In genomic region chr6:111481836-111482235, GRCh38 we compare ENCODE assay signal across 8 cellular contexts. TPM values are rescaled to one million over a fixed set of nuclear protein-coding genes. Genes with fewer than 3 reads are reported as not detected.
DNase-seq lines count a peak whose midpoint lies in the region; ATAC-seq lines count a peak whose summit lies in the region.

No MANE protein-coding gene starts in this region.

- no peaks in the 10 kb centered on the region for H3K9me3 ChIP-seq in iPS-15b (ENCODE audit: control insufficient read depth, insufficient read depth, low read length)

- H3K4me1 Mint-ChIP-seq in activated T-helper 2 cell treated with anti-CD3 and anti-CD28 coated beads, Interferon-gamma antibody, Interleukin-2, Interleukin-4, amounts not matched to agents 10 μg/mL and 5 μg/mL and 100 μg/mL, durations not matched to agents 14 hours and 24 hours and 36 hours (ENCODE audit: low read depth), result peaks cover 49% of the 10 kb centered on the region
- peaks cover 50% of the 10 kb centered on the region for H3K4me1 Mint-ChIP-seq in stimulated activated naive CD8-positive, alpha-beta T cell treated with anti-CD3 and anti-CD28 coated beads, Interleukin-15, amount 100 ng/mL, for 72 hours

- DNase-seq in NCI-H748 treated with DMSO at 0.1 percent for 48 hours (lab: John Stamatoyannopoulos, UW) (peak; percentile 45), NCI-H748 (lab: John Stamatoyannopoulos, UW; ENCODE audit: unreplicated experiment) (no peak)
- no peak for DNase-seq in activated T-helper 2 cell treated with anti-CD3 and anti-CD28 coated beads, Interferon-gamma antibody, Interleukin-2, Interleukin-4, amounts not matched to agents 10 μg/mL and 5 μg/mL and 100 μg/mL, durations not matched to agents 14 hours and 24 hours and 36 hours (ENCODE audit: low spot score)
- DNase-seq in stimulated activated naive CD8-positive, alpha-beta T cell treated with anti-CD3 and anti-CD28 coated beads, Interleukin-15, amount 100 ng/mL, for 72 hours, result no peak
- DNase-seq in stimulated activated CD4-positive, alpha-beta T cell treated with anti-CD3 and anti-CD28 coated beads, Interleukin-12 subunit alpha, Interleukin-12 subunit beta, amount 100 ng/mL, for 4 hours, result no peak

- intact Hi-C loops in activated T-helper 2 cell treated with anti-CD3 and anti-CD28 coated beads, Interferon-gamma antibody, Interleukin-2, Interleukin-4, amounts not matched to agents 10 μg/mL and 5 μg/mL and 100 μg/mL, durations not matched to agents 14 hours and 24 hours and 36 hours (cut with micrococcal nuclease), result loop anchor here (1.0 to 10.0 kb wide), 7 partner anchors 8 to 665 kb away; partner anchors contain the start of genes AMD1, CDK19 and FYN

- peak overlapping the region; percentile 82 for H3K4me3 ChIP-seq in iPS-15b (ENCODE audit: low read depth, low read length)

- H3K36me3 ChIP-seq in iPS-15b (ENCODE audit: control insufficient read depth, insufficient read depth, low read length), result no peaks in the 10 kb centered on the region

- peak; percentile 25 for ATAC-seq in HG03135 (IDR thresholded peaks at IDR 0.05; ENCODE audit: unreplicated experiment)
- ATAC-seq in stimulated activated naive CD8-positive, alpha-beta T cell treated with anti-CD3 and anti-CD28 coated beads, Interleukin-15, amount 100 ng/mL, for 72 hours, result no peak
- ATAC-seq in activated CD4-positive, CD25-positive, alpha-beta regulatory T cell treated with anti-CD3 and anti-CD28 coated beads, Interleukin-2, amount 50 U/mL, for 24 hours, result no peak

- H3K27ac Mint-ChIP-seq in activated T-helper 2 cell treated with anti-CD3 and anti-CD28 coated beads, Interferon-gamma antibody, Interleukin-2, Interleukin-4, amounts not matched to agents 10 μg/mL and 5 μg/mL and 100 μg/mL, durations not matched to agents 14 hours and 24 hours and 36 hours, result peak overlapping the region; percentile 88
- H3K27ac Mint-ChIP-seq in stimulated activated naive CD8-positive, alpha-beta T cell treated with anti-CD3 and anti-CD28 coated beads, Interleukin-15, amount 100 ng/mL, for 72 hours, result peak overlapping the region; percentile 94 to 95

- H3K4me3 Mint-ChIP-seq in activated T-helper 2 cell treated with anti-CD3 and anti-CD28 coated beads, Interferon-gamma antibody, Interleukin-2, Interleukin-4, amounts not matched to agents 10 μg/mL and 5 μg/mL and 100 μg/mL, durations not matched to agents 14 hours and 24 hours and 36 hours (ENCODE audit: low read depth), result peak overlapping the region; percentile 93
- peak overlapping the region; percentile 92 to 95 for H3K4me3 Mint-ChIP-seq in stimulated activated naive CD8-positive, alpha-beta T cell treated with anti-CD3 and anti-CD28 coated beads, Interleukin-15, amount 100 ng/mL, for 72 hours

- peaks cover 17% of the 10 kb centered on the region for H3K4me1 ChIP-seq in iPS-15b (ENCODE audit: control insufficient read depth, insufficient read depth, low read length)

- H3K9me3 Mint-ChIP-seq in activated T-helper 2 cell treated with anti-CD3 and anti-CD28 coated beads, Interferon-gamma antibody, Interleukin-2, Interleukin-4, amounts not matched to agents 10 μg/mL and 5 μg/mL and 100 μg/mL, durations not matched to agents 14 hours and 24 hours and 36 hours, result peaks cover 6% of the 10 kb centered on the region
- peaks cover 0 to 5% of the 10 kb centered on the region in 2 donors for H3K9me3 Mint-ChIP-seq in stimulated activated naive CD8-positive, alpha-beta T cell treated with anti-CD3 and anti-CD28 coated beads, Interleukin-15, amount 100 ng/mL, for 72 hours

- no peaks in the 10 kb centered on the region for H3K27me3 Mint-ChIP-seq in activated T-helper 2 cell treated with anti-CD3 and anti-CD28 coated beads, Interferon-gamma antibody, Interleukin-2, Interleukin-4, amounts not matched to agents 10 μg/mL and 5 μg/mL and 100 μg/mL, durations not matched to agents 14 hours and 24 hours and 36 hours (ENCODE audit: low read depth)
- no peaks in the 10 kb centered on the region for H3K27me3 Mint-ChIP-seq in stimulated activated naive CD8-positive, alpha-beta T cell treated with anti-CD3 and anti-CD28 coated beads, Interleukin-15, amount 100 ng/mL, for 72 hours

- H3K9ac ChIP-seq in iPS-15b (ENCODE audit: low read depth, low read length), result no peak overlapping the region

- peaks cover 48% of the 10 kb centered on the region for H3K27me3 ChIP-seq in iPS-15b (ENCODE audit: control insufficient read depth, insufficient read depth, low read length)

- peaks cover 14% of the 10 kb centered on the region for H3K36me3 Mint-ChIP-seq in activated T-helper 2 cell treated with anti-CD3 and anti-CD28 coated beads, Interferon-gamma antibody, Interleukin-2, Interleukin-4, amounts not matched to agents 10 μg/mL and 5 μg/mL and 100 μg/mL, durations not matched to agents 14 hours and 24 hours and 36 hours (ENCODE audit: low read depth)

RNA-seq across cellular contexts. Expression of gene REV3L, which starts 1.2 kb away (rescaled TPM):
- total RNA-seq in activated T-helper 2 cell treated with anti-CD3 and anti-CD28 coated beads, Interferon-gamma antibody, Interleukin-2, Interleukin-4, amounts not matched to agents 10 μg/mL and 5 μg/mL and 100 μg/mL, durations not matched to agents 14 hours and 24 hours and 36 hours, result 19.4 and 23.8 TPM in 2 replicates
